28 cellular contexts compared by ENCODE assay signal in genomic region chrX:70922776-70923473, GRCh38. TPM values are rescaled to one million over a fixed set of nuclear protein-coding genes. Genes with fewer than 3 reads are reported as not detected.
DNase-seq lines count a peak whose midpoint lies in the region; ATAC-seq, FAIRE-seq and TF ChIP-seq lines count a peak whose summit lies in the region.
"Had no signal": no experiment of that assay in that cellular context is flagged by ENCODE, and none has a peak within 500 bp of the region (broad histone marks: within the 10 kb centered on the region; RNA-seq: fewer than 3 reads in every experiment).

No MANE protein-coding gene starts in this region.

- no peak overlapping the region for H2AFZ ChIP-seq in H9 (ENCODE audit: low read length)
- H2AFZ ChIP-seq in MM.1S (ENCODE audit: low read length), result no peak overlapping the region; the same call in 1 of the 2 replicates
- H2AFZ ChIP-seq: GM23248 had no signal

- no peak overlapping the region for H3K4me3 ChIP-seq in A549
- H3K4me3 ChIP-seq in MM.1S (ENCODE audit: low read length), result no peak overlapping the region
- H3K4me3 ChIP-seq in endodermal cell (ENCODE audit: low read length), result no peak overlapping the region
- H3K4me3 ChIP-seq in transverse colon, result no peak overlapping the region
- H3K4me3 ChIP-seq: BLaER1 treated with 17β-estradiol and CSF1 and Interleukin-3, amounts not matched to agents 10 nM and 100 nM; GM23248 had no signal

- no peaks in the 10 kb centered on the region for H3K9me2 ChIP-seq in MM.1S (replicated peaks; ENCODE audit: insufficient read depth, low read length)

- H3K9ac ChIP-seq in H9 (ENCODE audit: extremely low read depth, insufficient read length, low read length) (peak overlapping the region; percentile 57), MM.1S (ENCODE audit: low read length) (no peak overlapping the region), endodermal cell (ENCODE audit: extremely low read depth, low read length, poor library complexity, severe bottlenecking) (no peak overlapping the region)
- H3K9ac ChIP-seq: BLaER1 treated with 17β-estradiol and CSF1 and Interleukin-3, amounts not matched to agents 10 nM and 100 nM; GM23248 had no signal

- H3K56ac ChIP-seq in H9 (ENCODE audit: insufficient read length, low read depth, low read length), result no peak overlapping the region

- H2BK15ac ChIP-seq in H9 (ENCODE audit: low read depth, low read length), result no peak overlapping the region

- H3K23me2 ChIP-seq in H9 (ENCODE audit: insufficient read length, low read depth, low read length, poor library complexity, severe bottlenecking), result no peaks in the 10 kb centered on the region

- no peak overlapping the region for H3T11ph ChIP-seq in H9 (ENCODE audit: low read length)

- H3K4me1 Mint-ChIP-seq in H9, result peaks cover 23 to 38% of the 10 kb centered on the region in 2 experiments
- peaks cover 13% of the 10 kb centered on the region for H3K4me1 Mint-ChIP-seq in endodermal cell

- in situ Hi-C loops in transverse colon (cut with MboI; ENCODE audit: low pct_ligation_motif_present in 1 of 4, low pct_unique_long_range_greater_than_20kb in 1 of 4, low sequenced_read_pairs in 3 of 4), result no loop called here

- no peak overlapping the region for H3K4ac ChIP-seq in H9 (ENCODE audit: low read depth, low read length)

- no peak overlapping the region for H3K14ac ChIP-seq in H9 (ENCODE audit: insufficient read depth, low read length)

- TF ChIP-seq RAD21 in A549 (conservative IDR thresholded peaks at IDR 0.05 in 1 of 2, IDR thresholded peaks at IDR 0.05 in 1 of 2), result no peak

- TF ChIP-seq EP300 in A549 (IDR thresholded peaks at IDR 0.05) (no peak), transverse colon (IDR thresholded peaks at IDR 0.05; ENCODE audit: low read depth) (no peak)

- CTCF ChIA-PET in A549 (lab: Yijun Ruan, JAX), result no interaction called here

- H4K20me1 ChIP-seq in H9 (ENCODE audit: control insufficient read depth, insufficient read depth, insufficient read length) (no peaks in the 10 kb centered on the region), MM.1S (ENCODE audit: insufficient read depth, low read length) (no peaks in the 10 kb centered on the region)
- H4K20me1 ChIP-seq: BLaER1 treated with 17β-estradiol and CSF1 and Interleukin-3, amounts not matched to agents 10 nM and 100 nM had no signal

- H3K36me3 Mint-ChIP-seq in H9 (ENCODE audit: insufficient read depth in 1 of 3, low read depth in 3 of 3) (peaks cover 23 to 35% (median 33%) of the 10 kb centered on the region in 3 experiments; a peak in 6 of 7 replicates), endodermal cell (ENCODE audit: low read depth) (peaks cover 27% of the 10 kb centered on the region)
- H3K36me3 Mint-ChIP-seq: CD4-positive, alpha-beta memory T cell had no signal

- no peak overlapping the region for H2AK5ac ChIP-seq in H9 (ENCODE audit: insufficient read length, low read length)

- H2BK20ac ChIP-seq in H9 (ENCODE audit: low read depth, low read length, poor library complexity, severe bottlenecking), result no peak overlapping the region

- no peak overlapping the region for H3K18ac ChIP-seq in H9 (ENCODE audit: insufficient read length, low read depth, low read length)

- ATAC-seq in A549 (no peak), HG03354 (IDR thresholded peaks at IDR 0.05; ENCODE audit: poor library complexity, severe bottlenecking, unreplicated experiment) (no peak)
- ATAC-seq: HCT116 had no signal

- no peaks in the 10 kb centered on the region for H3K9me3 ChIP-seq in A549
- peaks cover 35% of the 10 kb centered on the region for H3K9me3 ChIP-seq in H9 (ENCODE audit: control insufficient read depth, low read depth, low read length)
- no peaks in the 10 kb centered on the region for H3K9me3 ChIP-seq in MM.1S (replicated peaks; ENCODE audit: insufficient read depth, low read length)
- H3K9me3 ChIP-seq in endodermal cell (ENCODE audit: control insufficient read depth, low read length), result no peaks in the 10 kb centered on the region
- no peaks in the 10 kb centered on the region for H3K9me3 ChIP-seq in transverse colon
- H3K9me3 ChIP-seq: BLaER1 treated with 17β-estradiol and CSF1 and Interleukin-3, amounts not matched to agents 10 nM and 100 nM had no signal

- no peaks in the 10 kb centered on the region for H3K4me1 ChIP-seq in A549
- H3K4me1 ChIP-seq in H9 (ENCODE audit: insufficient read depth, low read length), result no peaks in the 10 kb centered on the region; the same call in 1 of the 2 replicates
- H3K4me1 ChIP-seq in MM.1S (ENCODE audit: low read length), result 0 out of 2 replicates have a peak, but pooled peaks cover 4% of the 10 kb centered on the region
- H3K4me1 ChIP-seq in endodermal cell (ENCODE audit: control insufficient read depth, insufficient read depth, low read length), result peaks cover 2% of the 10 kb centered on the region
- no peaks in the 10 kb centered on the region for H3K4me1 ChIP-seq in transverse colon

- H3K27me3 Mint-ChIP-seq in H9 (ENCODE audit: low read depth) (peaks cover 2% of the 10 kb centered on the region; the same call in 1 of the 2 replicates), endodermal cell (ENCODE audit: insufficient read depth) (no peaks in the 10 kb centered on the region)

- DNase-seq in A549 (ENCODE audit: low read depth in 1 of 2, low spot score in 1 of 2), result no peak
- DNase-seq in H9, result no peak
- no peak for DNase-seq in MM.1S
- no peak for DNase-seq in endodermal cell
- DNase-seq in NCI-H69 (lab: John Stamatoyannopoulos, UW), result no peak
- DNase-seq in GM12892 (ENCODE audit: insufficient read length), result no peak
- no peak for DNase-seq in transverse colon
- DNase-seq: AML-193; CD4-positive, alpha-beta memory T cell; COR-L47; DMS53; GM23248; Karpas-422; MV-4-11; NCI-H1105; NCI-H146; NCI-H1930; NCI-H526 treated with DMSO at 0.1 percent for 48 hours; RPMI8226; SHP77 treated with DMSO at 0.1 percent for 48 hours; T-helper 1 cell had no signal

- H4K91ac ChIP-seq in H9 (ENCODE audit: insufficient read length, low read depth, low read length), result no peak overlapping the region

- H3K79me1 ChIP-seq in H9 (ENCODE audit: insufficient read depth, low read depth, low read length, poor library complexity, severe bottlenecking), result no peaks in the 10 kb centered on the region

- H3K79me2 ChIP-seq in H9 (ENCODE audit: insufficient read depth, low read length) (no peaks in the 10 kb centered on the region), MM.1S (ENCODE audit: low read length) (no peaks in the 10 kb centered on the region)

- H3K4me2 ChIP-seq in A549, result no peak overlapping the region
- H3K4me2 ChIP-seq in H9 (ENCODE audit: insufficient read depth, insufficient read length, low read length), result peak overlapping the region; percentile 36
- peak overlapping the region; percentile 32; the same call in 1 of the 2 replicates for H3K4me2 ChIP-seq in MM.1S (ENCODE audit: low read depth, low read length)
- H3K4me2 ChIP-seq: BLaER1 treated with 17β-estradiol and CSF1 and Interleukin-3, amounts not matched to agents 10 nM and 100 nM had no signal

- peaks cover 54 to 69% of the 10 kb centered on the region in 2 experiments for H3K9me3 Mint-ChIP-seq in H9
- H3K9me3 Mint-ChIP-seq in endodermal cell, result peaks cover 50% of the 10 kb centered on the region
- H3K9me3 Mint-ChIP-seq: CD4-positive, alpha-beta memory T cell had no signal

- H3K4me3 Mint-ChIP-seq in H9 (0 out of 5 replicates have a peak overlapping the region, but pooled peaks of 1 of the 2 experiments have one; percentile 13), endodermal cell (no peak overlapping the region)
- H3K4me3 Mint-ChIP-seq: CD4-positive, alpha-beta memory T cell had no signal

- no peak overlapping the region for H3K23ac ChIP-seq in H9 (ENCODE audit: insufficient read length, low read depth, low read length)

- H3K36me3 ChIP-seq in MM.1S (replicated peaks; ENCODE audit: insufficient read depth, low read length), result no peaks in the 10 kb centered on the region
- peaks cover 19% of the 10 kb centered on the region for H3K36me3 ChIP-seq in endodermal cell (ENCODE audit: control insufficient read depth, insufficient read depth, low read length)
- H3K36me3 ChIP-seq in transverse colon, result no peaks in the 10 kb centered on the region

- no peak overlapping the region for H4K8ac ChIP-seq in H9 (replicated peaks; ENCODE audit: insufficient read length, low read depth, low read length)

- TF ChIP-seq POLR2A in A549 (IDR thresholded peaks at IDR 0.05; ENCODE audit: low read length), result no peak
- no peak for TF ChIP-seq POLR2A in GM12892 (IDR thresholded peaks at IDR 0.05; ENCODE audit: low read depth, low read length)
- TF ChIP-seq POLR2A in transverse colon (IDR thresholded peaks at IDR 0.05), result no peak

- intact Hi-C loops in transverse colon (cut with DNase I; ENCODE audit: low total_unique reads), result no loop called here

- WGBS in A549 (ENCODE audit: missing lambda C conversion rate), result 20% methylated on average over 5 of the region's 5 CpGs
- no CpG with 5 or more reads among the region's 5 CpGs for WGBS in H9 (ENCODE audit: extremely low coverage, insufficient read length, low lambda C conversion rate)
- no CpG with 5 or more reads among the region's 5 CpGs for WGBS in endodermal cell (ENCODE audit: insufficient coverage in 1 of 2, insufficient read length in 1 of 2), 2 experiments
- WGBS in transverse colon (ENCODE audit: low coverage in 1 of 2), 2 donors, result 25% methylated on average over 5 of the region's 5 CpGs; no CpG with 5 or more reads in 1 of the 2 donors

- H3F3A ChIP-seq in MM.1S (ENCODE audit: insufficient read depth, low read length), result no peaks in the 10 kb centered on the region; the same call in 1 of the 2 replicates

- no peak overlapping the region for H4K5ac ChIP-seq in H9 (ENCODE audit: insufficient read length, low read depth, low read length)

- H3K27me3 ChIP-seq in H9 (ENCODE audit: insufficient read depth, low read length), result no peaks in the 10 kb centered on the region
- H3K27me3 ChIP-seq in MM.1S (replicated peaks; ENCODE audit: insufficient read depth, low read length), result no peaks in the 10 kb centered on the region
- H3K27me3 ChIP-seq in endodermal cell (ENCODE audit: control insufficient read depth, insufficient read depth, low read length, poor library complexity, severe bottlenecking), result no peaks in the 10 kb centered on the region
- no peaks in the 10 kb centered on the region for H3K27me3 ChIP-seq in transverse colon

- H3K27ac ChIP-seq in A549 (no peak overlapping the region), H9 (ENCODE audit: insufficient read length, low read depth, low read length) (peak overlapping the region; percentile 97), MM.1S (ENCODE audit: low read length) (no peak overlapping the region), endodermal cell (ENCODE audit: low read depth, low read length) (no peak overlapping the region), transverse colon (no peak overlapping the region)
- H3K27ac ChIP-seq: BLaER1 treated with 17β-estradiol and CSF1 and Interleukin-3, amounts not matched to agents 10 nM and 100 nM; GM23248 had no signal

- TF ChIP-seq CTCF in A549 (IDR thresholded peaks at IDR 0.05) (no peak), H9 (conservative IDR thresholded peaks at IDR 0.05) (no peak), MM.1S (IDR thresholded peaks at IDR 0.05; ENCODE audit: low read length) (no peak), endodermal cell (conservative IDR thresholded peaks at IDR 0.05) (no peak), transverse colon (IDR thresholded peaks at IDR 0.05) (no peak)

- peak; percentile 46 for FAIRE-seq in A549 (lab: Jason Lieb, UNC)
- FAIRE-seq in GM12892 (lab: Jason Lieb, UNC), result no peak
- FAIRE-seq: A204.1 had no signal

- POLR2A ChIA-PET in A549 (lab: Yijun Ruan, JAX), result no interaction called here

- H2BK120ac ChIP-seq in H9 (ENCODE audit: low read depth, low read length, poor library complexity, severe bottlenecking), result no peak overlapping the region

- no peak overlapping the region for H2BK5ac ChIP-seq in H9 (ENCODE audit: insufficient read length, low read length)

- H3K27ac Mint-ChIP-seq in H9, result peak overlapping the region; percentile 54 to 99 (median 98); a peak in 6 of 7 replicates
- peak overlapping the region; percentile 74 for H3K27ac Mint-ChIP-seq in endodermal cell
- H3K27ac Mint-ChIP-seq: CD4-positive, alpha-beta memory T cell had no signal

- no peak overlapping the region for H2BK12ac ChIP-seq in H9 (ENCODE audit: insufficient read length, low read depth, low read length)

RNA-seq across cellular contexts. Expression of gene SLC7A3, which starts 8.0 kb away (rescaled TPM):
- polyA plus RNA-seq in A549 (2011; rRNA removed) (0.05 and 0.08 TPM in 2 replicates), A549 (2017; fragmentation: RNase III; extraction: RNeasy Plus Mini Kit Qiagen cat#74134 plus additional on column Dnase treatment) (not detected in 3 replicates)
- not detected in 2 replicates for polyA plus RNA-seq in A549 (2012; cell fraction: cytosol; rRNA removed)
- 0.02 TPM in 1 of 2 replicates, not detected in the other for polyA plus RNA-seq in A549 (2012; cell fraction: nucleus; rRNA removed)
- polyA minus RNA-seq in A549 (2011; rRNA and poly(A)+ RNA removed), result 0.19 and 0.21 TPM in 2 replicates
- total RNA-seq in H9 (2021) (69.1 and 72.5 TPM in 2 replicates), endodermal cell (100 to 1,000 TPM; 114 to 135 TPM), transverse colon (under 1 TPM in 1 of 4 donors, not detected in 3; 0.27 TPM)
- polyA plus RNA-seq in endodermal cell (2013, experiment 1 of 2), result 36.6 TPM
- 24.6 TPM for polyA plus RNA-seq in endodermal cell (2013, experiment 2 of 2)
- polyA plus RNA-seq in GM12892 (2012; ENCODE audit: missing spikeins), result not detected
- total RNA-seq: CD4-positive, alpha-beta memory T cell; HT1080; NCI-H460 had no signal
- polyA plus RNA-seq: CD4-positive, alpha-beta memory T cell; GM23248 had no signal

RNA-seq across cellular contexts. Expression of gene TEX11, which starts 14.4 kb away (rescaled TPM):
- polyA plus RNA-seq in A549 (2011; rRNA removed) (not detected in 2 replicates), A549 (2017; fragmentation: RNase III; extraction: RNeasy Plus Mini Kit Qiagen cat#74134 plus additional on column Dnase treatment) (not detected in 3 replicates)
- not detected in 2 replicates for polyA plus RNA-seq in A549 (2012; cell fraction: cytosol; rRNA removed)
- polyA plus RNA-seq in A549 (2012; cell fraction: nucleus; rRNA removed), result not detected in 2 replicates
- polyA minus RNA-seq in A549 (2011; rRNA and poly(A)+ RNA removed), result not detected in 2 replicates
- total RNA-seq in H9 (2021) (0.22 and 0.24 TPM in 2 replicates), endodermal cell (under 1 TPM in 1 of 2 donors, not detected in 1; 0.75 TPM), transverse colon (under 1 TPM in 2 of 4 donors, not detected in 2; 0.27 to 0.79 TPM)
- 0.11 TPM for polyA plus RNA-seq in endodermal cell (2013, experiment 1 of 2)
- polyA plus RNA-seq in endodermal cell (2013, experiment 2 of 2), result 0.17 TPM
- not detected for polyA plus RNA-seq in GM12892 (2012; ENCODE audit: missing spikeins)
- total RNA-seq: CD4-positive, alpha-beta memory T cell; Daoy; GM23248; HT1080 had no signal
- polyA plus RNA-seq: CD4-positive, alpha-beta memory T cell; GM23248 had no signal

Comparison
In these comparisons a context has a peak if more than half of its experiments do, and no peak if none do; other contexts are left out.
1. RNA of gene SLC7A3, which starts 8.0 kb away (total RNA-seq): 114 to 135 TPM in endodermal cell and 69.1 to 72.5 TPM in H9; 0.27 TPM in transverse colon; every median in the first group is over 10 times any median in the second.